Comparison of ENCODE assay signal across 32 cellular contexts in genomic region chr2:236877972-236878371, GRCh38.
DNase-seq lines count a peak whose midpoint lies in the region; ATAC-seq and TF ChIP-seq lines count a peak whose summit lies in the region.
"Had no signal": no experiment of that assay in that cellular context is flagged by ENCODE, and none has a peak within 500 bp of the region (broad histone marks: within the 10 kb centered on the region; RNA-seq: fewer than 3 reads in every experiment).

No MANE protein-coding gene starts in this region.

- 90% methylated on average over 2 of the region's 2 CpGs for WGBS in esophagus muscularis mucosa

- H3K4me1 Mint-ChIP-seq in activated CD4-positive, alpha-beta T cell treated with anti-CD3 and anti-CD28 coated beads, Interleukin-2, amount 10 ng/mL, durations not matched to agents 24 days and 14 days, result no peaks in the 10 kb centered on the region
- H3K4me1 Mint-ChIP-seq in activated CD4-positive, alpha-beta T cell treated with anti-CD3 and anti-CD28 coated beads, Interleukin-2, amount 10 ng/mL, durations not matched to agents 7 days and 5 days, result no peaks in the 10 kb centered on the region
- peaks cover 12% of the 10 kb centered on the region for H3K4me1 Mint-ChIP-seq in WTC11
- no peaks in the 10 kb centered on the region for H3K4me1 Mint-ChIP-seq in naive thymus-derived CD8-positive, alpha-beta T cell
- H3K4me1 Mint-ChIP-seq: B cell; CD4-positive, alpha-beta memory T cell; CD4-positive, CD25-positive, alpha-beta regulatory T cell; CD8-positive, alpha-beta memory T cell had no signal

- TF ChIP-seq EP300 in esophagus muscularis mucosa (IDR thresholded peaks at IDR 0.05), result no peak

- H3K27ac Mint-ChIP-seq in activated CD4-positive, alpha-beta T cell treated with anti-CD3 and anti-CD28 coated beads, Interleukin-2, amount 10 ng/mL, durations not matched to agents 24 days and 14 days, result no peak overlapping the region
- no peak overlapping the region for H3K27ac Mint-ChIP-seq in activated CD4-positive, alpha-beta T cell treated with anti-CD3 and anti-CD28 coated beads, Interleukin-2, amount 10 ng/mL, durations not matched to agents 7 days and 5 days
- H3K27ac Mint-ChIP-seq in WTC11, result no peak overlapping the region
- no peak overlapping the region for H3K27ac Mint-ChIP-seq in naive thymus-derived CD8-positive, alpha-beta T cell
- H3K27ac Mint-ChIP-seq: B cell; CD14-positive monocyte; CD4-positive, alpha-beta memory T cell; CD4-positive, alpha-beta T cell; CD4-positive, CD25-positive, alpha-beta regulatory T cell; CD8-positive, alpha-beta memory T cell; CD8-positive, alpha-beta T cell had no signal

- H3K27me3 Mint-ChIP-seq in activated CD4-positive, alpha-beta T cell treated with anti-CD3 and anti-CD28 coated beads, Interleukin-2, amount 10 ng/mL, durations not matched to agents 24 days and 14 days, result peaks cover 4% of the 10 kb centered on the region
- peaks cover 7% of the 10 kb centered on the region for H3K27me3 Mint-ChIP-seq in activated CD4-positive, alpha-beta T cell treated with anti-CD3 and anti-CD28 coated beads, Interleukin-2, amount 10 ng/mL, durations not matched to agents 7 days and 5 days
- peaks cover 8% of the 10 kb centered on the region for H3K27me3 Mint-ChIP-seq in WTC11 (ENCODE audit: low read depth)
- peaks cover 0 to 12% (median 7%) of the 10 kb centered on the region in 5 donors for H3K27me3 Mint-ChIP-seq in naive thymus-derived CD8-positive, alpha-beta T cell

- DNase-seq in activated CD4-positive, alpha-beta T cell treated with anti-CD3 and anti-CD28 coated beads, Interleukin-2, amount 10 ng/mL, durations not matched to agents 24 days and 14 days, result peak; percentile 29
- no peak for DNase-seq in activated CD4-positive, alpha-beta T cell treated with anti-CD3 and anti-CD28 coated beads, Interleukin-2, amount 10 ng/mL, durations not matched to agents 7 days and 5 days
- DNase-seq in WTC11 (ENCODE audit: low spot score) (no peak), esophagus muscularis mucosa (ENCODE audit: extremely low spot score) (peak; percentile 55), colonic mucosa (no peak)
- no peak for DNase-seq in naive thymus-derived CD8-positive, alpha-beta T cell
- DNase-seq: 8988T; ACHN; AML-193; BE2C; C1 segment of cervical spinal cord; Caco-2; Calu3; CD4-positive, alpha-beta memory T cell; CD4-positive, alpha-beta T cell; CD4-positive, CD25-positive, alpha-beta regulatory T cell; CD8-positive, alpha-beta memory T cell; CD8-positive, alpha-beta T cell; COR-L47; DMS 273 treated with DMSO at 0.1 percent for 48 hours; DMS153; DMS53; DMS79; DND-41; EL had no signal

- H3K27ac ChIP-seq in esophagus muscularis mucosa (replicated peaks in 1 of 4) (no peak overlapping the region), colonic mucosa (no peak overlapping the region)
- H3K27ac ChIP-seq: 22Rv1, A549, BLaER1, C4-2B had no signal

- H3K9me3 ChIP-seq in esophagus muscularis mucosa, result no peaks in the 10 kb centered on the region
- H3K9me3 ChIP-seq in colonic mucosa, result no peaks in the 10 kb centered on the region
- H3K9me3 ChIP-seq: BE2C; BLaER1; BLaER1 treated with 17β-estradiol and CSF1 and Interleukin-3, amounts not matched to agents 10 nM and 100 nM; Caco-2 had no signal

- intact Hi-C loops in activated CD4-positive, alpha-beta T cell treated with anti-CD3 and anti-CD28 coated beads, Interleukin-2, amount 10 ng/mL, durations not matched to agents 24 days and 14 days (cut with micrococcal nuclease), result no loop called here
- intact Hi-C loops in esophagus muscularis mucosa (cut with DNase I), result no loop called here
- intact Hi-C loops in colonic mucosa (cut with DNase I), result no loop called here

- POLR2A ChIA-PET in activated CD4-positive, alpha-beta T cell treated with anti-CD3 and anti-CD28 coated beads, Interleukin-2, amount 10 ng/mL, durations not matched to agents 7 days and 5 days (lab: Charles Lee), result no interaction called here
- POLR2A ChIA-PET in WTC11 (lab: Charles Lee), result no interaction called here
- POLR2A ChIA-PET in naive thymus-derived CD8-positive, alpha-beta T cell (lab: Charles Lee), result no interaction called here

- H3K36me3 ChIP-seq in esophagus muscularis mucosa, result no peaks in the 10 kb centered on the region
- no peaks in the 10 kb centered on the region for H3K36me3 ChIP-seq in colonic mucosa
- H3K36me3 ChIP-seq: BE2C; BLaER1; BLaER1 treated with 17β-estradiol and CSF1 and Interleukin-3, amounts not matched to agents 10 nM and 100 nM had no signal

- TF ChIP-seq CTCF in WTC11 (IDR thresholded peaks at IDR 0.05) (no peak), esophagus muscularis mucosa (IDR thresholded peaks at IDR 0.05) (no peak), colonic mucosa (IDR thresholded peaks at IDR 0.05) (no peak)

- no peak overlapping the region for H3K9ac ChIP-seq in colonic mucosa (ENCODE audit: low read depth in 2 of 2, low read length in 2 of 2)
- H3K9ac ChIP-seq: BLaER1; BLaER1 treated with 17β-estradiol and CSF1 and Interleukin-3, amounts not matched to agents 10 nM and 100 nM had no signal

- peaks cover 0 to 20% (median 0%) of the 10 kb centered on the region in 4 donors for H3K27me3 ChIP-seq in esophagus muscularis mucosa
- no peaks in the 10 kb centered on the region for H3K27me3 ChIP-seq in colonic mucosa
- H3K27me3 ChIP-seq: BLaER1; BLaER1 treated with 17β-estradiol and CSF1 and Interleukin-3, amounts not matched to agents 10 nM and 100 nM had no signal

- H3K4me1 ChIP-seq in esophagus muscularis mucosa, result peaks cover 0 to 15% (median 0%) of the 10 kb centered on the region in 4 donors
- H3K4me1 ChIP-seq in colonic mucosa, result no peaks in the 10 kb centered on the region
- H3K4me1 ChIP-seq: A549, BE2C had no signal

- ATAC-seq in WTC11, result no peak
- ATAC-seq in naive thymus-derived CD8-positive, alpha-beta T cell, result no peak
- ATAC-seq: A549; CD8-positive, alpha-beta T cell had no signal

- no peaks in the 10 kb centered on the region for H3K9me3 Mint-ChIP-seq in activated CD4-positive, alpha-beta T cell treated with anti-CD3 and anti-CD28 coated beads, Interleukin-2, amount 10 ng/mL, durations not matched to agents 24 days and 14 days
- H3K9me3 Mint-ChIP-seq in activated CD4-positive, alpha-beta T cell treated with anti-CD3 and anti-CD28 coated beads, Interleukin-2, amount 10 ng/mL, durations not matched to agents 7 days and 5 days, result no peaks in the 10 kb centered on the region
- peaks cover 16% of the 10 kb centered on the region for H3K9me3 Mint-ChIP-seq in WTC11
- peaks cover 0 to 2% (median 0%) of the 10 kb centered on the region in 9 donors for H3K9me3 Mint-ChIP-seq in naive thymus-derived CD8-positive, alpha-beta T cell
- H3K9me3 Mint-ChIP-seq: CD4-positive, alpha-beta memory T cell; CD4-positive, alpha-beta T cell; CD8-positive, alpha-beta memory T cell; CD8-positive, alpha-beta T cell had no signal

- TF ChIP-seq POLR2A in esophagus muscularis mucosa (IDR thresholded peaks at IDR 0.05; ENCODE audit: low read depth), result no peak

- H3K4me3 Mint-ChIP-seq in activated CD4-positive, alpha-beta T cell treated with anti-CD3 and anti-CD28 coated beads, Interleukin-2, amount 10 ng/mL, durations not matched to agents 24 days and 14 days, result no peak overlapping the region
- no peak overlapping the region for H3K4me3 Mint-ChIP-seq in activated CD4-positive, alpha-beta T cell treated with anti-CD3 and anti-CD28 coated beads, Interleukin-2, amount 10 ng/mL, durations not matched to agents 7 days and 5 days
- no peak overlapping the region for H3K4me3 Mint-ChIP-seq in WTC11
- no peak overlapping the region for H3K4me3 Mint-ChIP-seq in naive thymus-derived CD8-positive, alpha-beta T cell
- H3K4me3 Mint-ChIP-seq: B cell; CD4-positive, alpha-beta memory T cell; CD4-positive, alpha-beta T cell; CD4-positive, CD25-positive, alpha-beta regulatory T cell; CD8-positive, alpha-beta memory T cell; CD8-positive, alpha-beta T cell had no signal

- H3K36me3 Mint-ChIP-seq in activated CD4-positive, alpha-beta T cell treated with anti-CD3 and anti-CD28 coated beads, Interleukin-2, amount 10 ng/mL, durations not matched to agents 24 days and 14 days (ENCODE audit: low read depth), result no peaks in the 10 kb centered on the region
- H3K36me3 Mint-ChIP-seq in activated CD4-positive, alpha-beta T cell treated with anti-CD3 and anti-CD28 coated beads, Interleukin-2, amount 10 ng/mL, durations not matched to agents 7 days and 5 days (ENCODE audit: low read depth), result no peaks in the 10 kb centered on the region
- peaks cover 6% of the 10 kb centered on the region; the same call in 1 of the 2 replicates for H3K36me3 Mint-ChIP-seq in WTC11
- no peaks in the 10 kb centered on the region for H3K36me3 Mint-ChIP-seq in naive thymus-derived CD8-positive, alpha-beta T cell
- H3K36me3 Mint-ChIP-seq: CD4-positive, alpha-beta memory T cell; CD4-positive, CD25-positive, alpha-beta regulatory T cell; CD8-positive, alpha-beta memory T cell; CD8-positive, alpha-beta T cell had no signal

- H3K4me3 ChIP-seq in esophagus muscularis mucosa (no peak overlapping the region), colonic mucosa (no peak overlapping the region)
- H3K4me3 ChIP-seq: A549; BLaER1; BLaER1 treated with 17β-estradiol and CSF1 and Interleukin-3, amounts not matched to agents 10 nM and 100 nM had no signal

- CTCF ChIA-PET in activated CD4-positive, alpha-beta T cell treated with anti-CD3 and anti-CD28 coated beads, Interleukin-2, amount 10 ng/mL, durations not matched to agents 7 days and 5 days (lab: Charles Lee), result interaction anchor here (0.7 kb wide), 1 partner anchor 50 kb away, joined by 3 read pairs; no protein-coding TSS in a partner anchor
- CTCF ChIA-PET in WTC11 (lab: Charles Lee), result no interaction called here

TF ChIP-seq in WTC11, 78 proteins besides CTCF, POLR2A, EP300 and RAD21:
- TF ChIP-seq ZNF121 (CRISPR knock-in tag; IDR thresholded peaks at IDR 0.05) (peak; percentile 61; the same call in 1 of the 2 replicates), STAT6 (CRISPR knock-in tag; conservative IDR thresholded peaks at IDR 0.05; ENCODE audit: low read depth) (no peak)
TF ChIP-seq in WTC11: peak in this region for 1.

Comparison
In these comparisons a context has a peak if more than half of its experiments do, and no peak if none do; other contexts are left out.
1. DNase-seq: peak in activated CD4-positive, alpha-beta T cell treated with anti-CD3 and anti-CD28 coated beads, Interleukin-2, amount 10 ng/mL, durations not matched to agents 24 days and 14 days (single experiment) and esophagus muscularis mucosa (single experiment); none in activated CD4-positive, alpha-beta T cell treated with anti-CD3 and anti-CD28 coated beads, Interleukin-2, amount 10 ng/mL, durations not matched to agents 7 days and 5 days (single experiment), WTC11 (single experiment), colonic mucosa (single experiment) and naive thymus-derived CD8-positive, alpha-beta T cell (0 of 10).